Comparison of ENCODE assay signal across 8 cellular contexts in genomic region chr5:177350776-177351391, GRCh38. TPM values are rescaled to one million over a fixed set of nuclear protein-coding genes. Genes with fewer than 3 reads are reported as not detected.
DNase-seq lines count a peak whose midpoint lies in the region; ATAC-seq, FAIRE-seq and TF ChIP-seq lines count a peak whose summit lies in the region.

No MANE protein-coding gene starts in this region.

- H3K4me1 ChIP-seq in OCI-LY1 (ENCODE audit: insufficient read depth, low read length, severe bottlenecking) = peaks cover 45% of the 10 kb centered on the region
- H3K4me1 ChIP-seq in pancreas = peaks cover 8 to 39% (median 12%) of the 10 kb centered on the region in 3 donors

- H3K36me3 ChIP-seq in OCI-LY1 (ENCODE audit: insufficient read depth, low read length) (peaks cover 31% of the 10 kb centered on the region; the same call in 1 of the 2 replicates), pancreas (no peaks in the 10 kb centered on the region)

- H3K27ac ChIP-seq in OCI-LY1 (ENCODE audit: low read depth, low read length, poor library complexity, severe bottlenecking) (peak overlapping the region; percentile 95), epithelial cell of prostate (peak overlapping the region; percentile 93), pancreas (peak overlapping the region; percentile 84 to 94 (median 89))

- in situ Hi-C loops in G401 (cut with HindIII; ENCODE audit: low sequenced_read_pairs) = no loop called here

- DNase-seq in epithelial cell of prostate (ENCODE audit: low read depth, low spot score) (no peak), pancreas (peak in 3 of 6 donors; percentile 43 to 52 (median 49)), G401 (ENCODE audit: low spot score) (no peak), erythroblast (lab: John Stamatoyannopoulos, UW) (no peak), inferior parietal cortex (ENCODE audit: extremely low spot score) (no peak)
- DNase-seq in stimulated activated CD4-positive, alpha-beta T cell treated with anti-CD3 and anti-CD28 coated beads, Interleukin-15, amount 100 ng/mL, for 24 hours = no peak

- no peak for FAIRE-seq in pancreas (lab: Jason Lieb, UNC)

- no peak for TF ChIP-seq CTCF in OCI-LY1 (IDR thresholded peaks at IDR 0.05; ENCODE audit: low read length)
- no peak for TF ChIP-seq CTCF in pancreas (IDR thresholded peaks at IDR 0.05)

- ATAC-seq in GM19395 (IDR thresholded peaks at IDR 0.05; ENCODE audit: unreplicated experiment) (peak; percentile 13), pancreas (peak; percentile 2 to 10 (median 3))

- intact Hi-C loops in pancreas (cut with DNase I) = no loop called here

- H3F3A ChIP-seq in OCI-LY1 (ENCODE audit: insufficient read depth, low read length) = no peaks in the 10 kb centered on the region

- H3K9me3 ChIP-seq in OCI-LY1 (ENCODE audit: low read length) (no peaks in the 10 kb centered on the region), pancreas (no peaks in the 10 kb centered on the region)

- TF ChIP-seq POLR2A in erythroblast (IDR thresholded peaks at IDR 0.05; ENCODE audit: low read length) = no peak

- no peaks in the 10 kb centered on the region for H4K20me1 ChIP-seq in OCI-LY1 (ENCODE audit: insufficient read depth, low read length)

- H3K27me3 ChIP-seq in OCI-LY1 (ENCODE audit: insufficient read depth, low read length) = no peaks in the 10 kb centered on the region
- no peaks in the 10 kb centered on the region for H3K27me3 ChIP-seq in pancreas

- no peak overlapping the region for H2AFZ ChIP-seq in OCI-LY1 (ENCODE audit: low read length)

- H3K9me2 ChIP-seq in OCI-LY1 (ENCODE audit: low read depth, low read length) = no peaks in the 10 kb centered on the region

- H3K9ac ChIP-seq in OCI-LY1 (ENCODE audit: low read length) = peak overlapping the region; percentile 97

- peak overlapping the region; percentile 77 for H3K4me2 ChIP-seq in OCI-LY1 (ENCODE audit: low read length)

- peak overlapping the region; percentile 98 for H3K4me3 ChIP-seq in OCI-LY1 (ENCODE audit: low read depth, low read length, poor library complexity, severe bottlenecking)
- H3K4me3 ChIP-seq in pancreas = peak overlapping the region; percentile 67 to 83 (median 78)

- H3K79me2 ChIP-seq in OCI-LY1 (ENCODE audit: insufficient read depth, low read length) = peaks cover 52% of the 10 kb centered on the region

- 4% methylated on average over 19 of the region's 19 CpGs for WGBS in pancreas, 2 donors

RNA-seq across cellular contexts. Expression of gene LMAN2, which starts 0.6 kb away (rescaled TPM):
- 100 to 1,000 TPM in 2 of 6 donors, 10 to 100 TPM in 4; 71.1 to 128 (median 92.6) TPM for total RNA-seq in pancreas
- 100 to 1,000 TPM in 1 of 2 donors, 10 to 100 TPM in 1; 80.7 to 110 TPM for polyA plus RNA-seq in pancreas
- 257 and 339 TPM in 2 replicates for total RNA-seq in G401 (2014; rRNA removed; shearing (Covaris generic))

RNA-seq across cellular contexts. Expression of gene RGS14, which starts 6.8 kb away (rescaled TPM):
- 10 to 100 TPM in 4 of 6 donors, 1 to 10 TPM in 2; 7.0 to 15.7 (median 11.3) TPM for total RNA-seq in pancreas
- 10 to 100 TPM; 24.7 to 30.9 TPM for polyA plus RNA-seq in pancreas
- total RNA-seq in G401 (2014; rRNA removed; shearing (Covaris generic)) = 72.9 and 91.8 TPM in 2 replicates

RNA-seq across cellular contexts. Expression of gene SLC34A1, which starts 33.4 kb away (rescaled TPM):
- not detected for total RNA-seq in pancreas
- polyA plus RNA-seq in pancreas = not detected
- total RNA-seq in G401 (2014; rRNA removed; shearing (Covaris generic)) = not detected in 2 replicates

RNA-seq across cellular contexts. Expression of gene MXD3, which starts 39.2 kb away (rescaled TPM):
- total RNA-seq in pancreas = 1 to 10 TPM; 3.0 to 7.1 (median 5.4) TPM
- 10 to 100 TPM; 34.2 to 55.0 TPM for polyA plus RNA-seq in pancreas
- total RNA-seq in G401 (2014; rRNA removed; shearing (Covaris generic)) = 26.8 and 38.5 TPM in 2 replicates

RNA-seq across cellular contexts. Expression of gene PRELID1, which starts 47.3 kb away (rescaled TPM):
- total RNA-seq in pancreas = 100 to 1,000 TPM in 4 of 6 donors, 10 to 100 TPM in 2; 77.8 to 153 (median 127) TPM
- 100 to 1,000 TPM in 1 of 2 donors, 10 to 100 TPM in 1; 98.6 to 134 TPM for polyA plus RNA-seq in pancreas
- 393 and 426 TPM in 2 replicates for total RNA-seq in G401 (2014; rRNA removed; shearing (Covaris generic))
